In genomic region chr4:82428969-82429727, GRCh38 we compare ENCODE assay signal across 8 cellular contexts. TPM values are rescaled to one million over a fixed set of nuclear protein-coding genes. Genes with fewer than 3 reads are reported as not detected.
DNase-seq lines count a peak whose midpoint lies in the region; ATAC-seq and TF ChIP-seq lines count a peak whose summit lies in the region.

No MANE protein-coding gene starts in this region.

- peak overlapping the region; percentile 96 for H3K4me2 ChIP-seq in OCI-LY7 (ENCODE audit: low read length)

- H3K27ac ChIP-seq in OCI-LY7 (ENCODE audit: low read depth, low read length, poor library complexity, severe bottlenecking): peak overlapping the region; percentile 90
- H3K27ac ChIP-seq in muscle layer of duodenum (ENCODE audit: low read length): peak overlapping the region; percentile 96

- no peaks in the 10 kb centered on the region for H3K27me3 ChIP-seq in muscle layer of duodenum (ENCODE audit: low read depth, low read length)

- intact Hi-C loops in OCI-LY7 (cut with micrococcal nuclease; ENCODE audit: unreplicated experiment): loop anchor here (1.0 to 5.0 kb wide), 4 partner anchors 55 to 583 kb away; partner anchors contain the start of gene SEC31A

- H3K4me3 Mint-ChIP-seq in IgD-negative memory B cell: peak overlapping the region; percentile 95 to 100 (median 100)

- peak overlapping the region; percentile 30; the same call in 1 of the 2 replicates for H2AFZ ChIP-seq in OCI-LY7 (ENCODE audit: low read length)

- peaks cover 67% of the 10 kb centered on the region for H4K20me1 ChIP-seq in OCI-LY7 (ENCODE audit: insufficient read depth, low read length)

- DNase-seq in DMS53 (lab: John Stamatoyannopoulos, UW) (peak; percentile 92), OCI-LY7 (ENCODE audit: low spot score) (peak; percentile 92), activated T-cell treated with anti-CD3 and anti-CD28 coated beads for 48 hours (ENCODE audit: low read depth) (peak; percentile 96), erythroblast (lab: John Stamatoyannopoulos, UW) (peak; percentile 95 to 98)
- peak; percentile 78 to 93 for DNase-seq in stimulated activated CD8-positive, alpha-beta memory T cell treated with anti-CD3 and anti-CD28 coated beads, Interleukin-7, amount 100 ng/mL, for 4 hours (ENCODE audit: low read depth in 2 of 2)

- H3K4me1 ChIP-seq in OCI-LY7 (ENCODE audit: insufficient read depth, low read length, poor library complexity, severe bottlenecking): peaks cover 53% of the 10 kb centered on the region
- H3K4me1 ChIP-seq in muscle layer of duodenum (ENCODE audit: control insufficient read depth in 1 of 2, insufficient read depth in 2 of 2, low read length in 2 of 2): peaks cover 8 to 37% of the 10 kb centered on the region in 2 donors

- peaks cover 82% of the 10 kb centered on the region for H3K79me2 ChIP-seq in OCI-LY7 (ENCODE audit: insufficient read depth, low read depth, low read length)

- CTCF ChIA-PET in OCI-LY7 (lab: Charles Lee; ENCODE audit: unreplicated experiment): interaction anchor here (0.6 kb wide), 1 partner anchor 1345 kb away, joined by 3 read pairs; no protein-coding TSS in a partner anchor

- no peaks in the 10 kb centered on the region for H3K9me2 ChIP-seq in OCI-LY7 (ENCODE audit: insufficient read depth, low read length)

- POLR2A ChIA-PET in OCI-LY7 (lab: Charles Lee): interaction anchor here (0.5 to 1.2 kb wide), 6 partner anchors 9 to 145 kb away, joined by 3 to 8 read pairs (median 4); partner anchors contain the start of gene HNRNPD

- H3K27ac Mint-ChIP-seq in IgD-negative memory B cell: peak overlapping the region; percentile 94 to 100 (median 100)

- H3K36me3 ChIP-seq in OCI-LY7 (ENCODE audit: insufficient read depth, low read length) (peaks cover 70% of the 10 kb centered on the region), muscle layer of duodenum (ENCODE audit: control insufficient read depth in 1 of 2, insufficient read depth in 2 of 2, low read length in 2 of 2) (peaks cover 28 to 30% of the 10 kb centered on the region in 2 donors)

- peak; percentile 87 for TF ChIP-seq POLR2A in erythroblast (IDR thresholded peaks at IDR 0.05; ENCODE audit: low read length)

- ATAC-seq in GM21576 (IDR thresholded peaks at IDR 0.05; ENCODE audit: unreplicated experiment): peak; percentile 48

- H3K4me3 ChIP-seq in OCI-LY7 (ENCODE audit: low read depth, low read length, poor library complexity, severe bottlenecking) (peak overlapping the region; percentile 99), muscle layer of duodenum (ENCODE audit: low read depth in 1 of 2, low read length in 2 of 2) (peak overlapping the region; percentile 96 to 97)

- H3K36me3 Mint-ChIP-seq in IgD-negative memory B cell: peaks cover 4% of the 10 kb centered on the region

- peak; percentile 84 for TF ChIP-seq CTCF in OCI-LY7 (conservative IDR thresholded peaks at IDR 0.05; ENCODE audit: low read length)

- no peaks in the 10 kb centered on the region for H3K9me3 Mint-ChIP-seq in IgD-negative memory B cell

- H3K9me3 ChIP-seq in OCI-LY7 (ENCODE audit: low read length) (no peaks in the 10 kb centered on the region), muscle layer of duodenum (ENCODE audit: control insufficient read depth in 1 of 2, low read length in 2 of 2) (no peaks in the 10 kb centered on the region)

- H3K4me1 Mint-ChIP-seq in IgD-negative memory B cell: peaks cover 34 to 46% (median 39%) of the 10 kb centered on the region in 3 donors

- H3K27me3 Mint-ChIP-seq in IgD-negative memory B cell: peaks cover 2% of the 10 kb centered on the region

- no TSS peak for BruUV-seq in OCI-LY7 (replicated peaks; lab: Mats Ljungman, UMichigan)

RNA-seq across cellular contexts. Expression of gene HNRNPDL, which starts 1.1 kb away (rescaled TPM):
- 256 TPM for polyA plus RNA-seq in IgD-negative memory B cell
- 224 and 319 TPM in 2 replicates for total RNA-seq in OCI-LY7 (2014; rRNA removed; shearing (Covaris generic))
- 394 and 425 TPM in 2 replicates for total RNA-seq in OCI-LY7 (2022)

RNA-seq across cellular contexts. Expression of gene ENOPH1, which starts 1.2 kb away (rescaled TPM):
- polyA plus RNA-seq in IgD-negative memory B cell: 37.3 TPM
- 49.7 and 58.7 TPM in 2 replicates for total RNA-seq in OCI-LY7 (2014; rRNA removed; shearing (Covaris generic))
- total RNA-seq in OCI-LY7 (2022): 64.9 and 70.2 TPM in 2 replicates

RNA-seq across cellular contexts. Expression of gene HNRNPD, which starts 55.4 kb away (rescaled TPM):
- polyA plus RNA-seq in IgD-negative memory B cell: 233 TPM
- 127 and 159 TPM in 2 replicates for total RNA-seq in OCI-LY7 (2014; rRNA removed; shearing (Covaris generic))
- 572 and 601 TPM in 2 replicates for total RNA-seq in OCI-LY7 (2022)

Comparison
In these comparisons a context has a peak if more than half of its experiments do, and no peak if none do; other contexts are left out.
1. Peak in every context shown above with its lines: DNase-seq, ATAC-seq, H3K4me3 ChIP-seq and H3K27ac ChIP-seq.